ENCODE assay signal across 30 cellular contexts in genomic region chr3:24417730-24418129, GRCh38.
"Had no signal": no experiment of that assay in that cellular context is flagged by ENCODE, and none has a peak within 500 bp of the region (broad histone marks: within the 10 kb centered on the region; RNA-seq: fewer than 3 reads in every experiment).

No MANE protein-coding gene starts in this region.

- H3K4me3 ChIP-seq: coronary artery had no signal

- FAIRE-seq: astrocyte, bronchial epithelial cell, endometrium, endothelial cell of umbilical vein, frontal cortex had no signal

- H3K36me3 ChIP-seq: brain microvascular endothelial cell, WERI-Rb-1 had no signal

- ATAC-seq: activated CD4-positive, CD25-positive, alpha-beta regulatory T cell treated with anti-CD3 and anti-CD28 coated beads, Interleukin-2, amount 50 U/mL, for 24 hours; activated CD8-positive, alpha-beta T cell treated with anti-CD3 and anti-CD28 coated beads for 36 hours; activated T-cell treated with anti-CD3 and anti-CD28 coated beads, Interleukin-2, amount 50 U/mL, for 4 hours; activated T-helper 17 cell treated with anti-CD3 and anti-CD28 coated beads, Interleukin-2, amount 50 U/mL, for 72 hours; T-helper 17 cell had no signal

- H3K27ac ChIP-seq: brain microvascular endothelial cell, coronary artery, epithelial cell of prostate, WERI-Rb-1 had no signal

- DNase-seq: activated B cell treated with CpG ODN at 0.5 μM for 24 hours; activated CD4-positive, alpha-beta T cell treated with anti-CD3 and anti-CD28 coated beads for 48 hours; activated CD4-positive, alpha-beta T cell treated with anti-CD3 and anti-CD28 coated beads, Interleukin-2, amount 50 U/mL, for 1 hour; activated CD4-positive, alpha-beta T cell treated with anti-CD3 and anti-CD28 coated beads, Interleukin-2, amount 50 U/mL, for 48 hours; activated CD8-positive, alpha-beta memory T cell treated with anti-CD3 and anti-CD28 coated beads for 24 hours; activated CD8-positive, alpha-beta T cell treated with anti-CD3 and anti-CD28 coated beads for 36 hours; activated effector memory CD4-positive, alpha-beta T cell treated with Interleukin-2 at 50 U/mL for 16 hours; activated gamma-delta T cell treated with Interleukin-2 at 50 U/mL for 16 hours; activated naive CD4-positive, alpha-beta T cell treated with anti-CD3 and anti-CD28 coated beads, Interleukin-2, amount 50 U/mL, for 16 hours; activated naive CD4-positive, alpha-beta T cell treated with Interleukin-2 at 50 U/mL for 16 hours; activated T-cell treated with anti-CD3 and anti-CD28 coated beads, Interleukin-2, amount 50 U/mL, for 4 hours; amniotic stem cell; anterior cingulate cortex; brain microvascular endothelial cell; dermis blood vessel endothelial cell; effector CD8-positive, alpha-beta T cell; foreskin fibroblast; T-helper 1 cell; T-helper 17 cell; T1000; WERI-Rb-1 had no signal

- H3K27me3 ChIP-seq: brain microvascular endothelial cell had no signal
